Comparison of ENCODE assay signal across 11 cellular contexts in the genomic region with DNA sequence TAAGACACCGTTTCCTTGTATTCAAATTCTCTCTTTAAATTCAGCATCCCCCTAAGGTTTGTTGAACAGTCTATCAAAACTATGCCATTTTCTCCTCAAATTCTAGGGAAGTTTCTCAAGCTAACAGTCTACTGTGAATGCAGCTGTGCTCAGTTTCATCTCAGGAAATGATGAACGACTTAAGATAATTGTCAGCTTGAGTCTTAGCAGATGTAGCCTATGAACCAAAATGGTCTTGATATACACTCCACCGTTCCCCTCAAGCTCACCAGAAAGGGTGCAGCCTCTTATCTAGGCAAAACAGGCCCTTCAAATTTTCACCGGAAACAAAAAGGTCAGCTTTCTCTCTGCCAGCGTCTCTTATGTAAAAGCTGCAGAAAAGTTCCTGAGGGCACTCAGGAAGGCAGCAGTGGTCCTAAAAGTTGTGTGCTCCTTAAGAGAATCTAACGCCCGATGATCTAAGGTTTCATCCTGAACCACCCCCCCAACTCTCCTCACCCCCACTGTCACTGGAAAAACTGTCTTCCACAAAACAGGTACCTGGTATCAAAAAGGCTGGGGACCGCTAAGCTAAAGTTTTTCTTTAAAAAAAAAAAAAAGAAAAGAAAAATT. TPM values are rescaled to one million over a fixed set of nuclear protein-coding genes. Genes with fewer than 3 reads are reported as not detected.
A peak's percentile ranks its signal among the peaks of the same experiment; 100 is the strongest.
DNase-seq lines count a peak whose midpoint lies in the region; ATAC-seq and TF ChIP-seq lines count a peak whose summit lies in the region.
"Had no signal": no experiment of that assay in that cellular context is flagged by ENCODE, and none has a peak within 500 bp of the region (broad histone marks: within the 10 kb centered on the region; RNA-seq: fewer than 3 reads in every experiment).

No MANE protein-coding gene starts in this region.

- BruUV-seq in PC-3 (replicated peaks; lab: Mats Ljungman, UMichigan): no TSS peak

- intact Hi-C loops in activated CD4-positive, alpha-beta T cell treated with anti-CD3 and anti-CD28 coated beads, Interleukin-2, amount 10 ng/mL, durations not matched to agents 24 days and 14 days (cut with micrococcal nuclease): loop anchor here (10.0 kb wide), 1 partner anchor 620 kb away; a partner anchor contains a TSS
- intact Hi-C loops in PC-3 (cut with micrococcal nuclease): loop anchor here (5.0 kb wide), 1 partner anchor 252 kb away; a partner anchor contains a TSS

- H3K9me3 ChIP-seq in PC-3 (ENCODE audit: low read length): no peaks in the 10 kb centered on the region
- H3K9me3 ChIP-seq: Peyer's patch had no signal

- peaks cover 48% of the 10 kb centered on the region for H3K4me1 Mint-ChIP-seq in activated CD4-positive, alpha-beta T cell treated with anti-CD3 and anti-CD28 coated beads, Interleukin-2, amount 10 ng/mL, durations not matched to agents 24 days and 14 days
- peaks cover 41% of the 10 kb centered on the region for H3K4me1 Mint-ChIP-seq in chondrocyte (ENCODE audit: low read depth)
- peaks cover 21% of the 10 kb centered on the region for H3K4me1 Mint-ChIP-seq in progenitor cell of endocrine pancreas (ENCODE audit: low read depth)

- ATAC-seq in PC-3 (no peak), HG02852 (IDR thresholded peaks at IDR 0.05; ENCODE audit: unreplicated experiment) (no peak), GM19463 (IDR thresholded peaks at IDR 0.05; ENCODE audit: unreplicated experiment) (no peak)

- no peak for DNase-seq in activated CD4-positive, alpha-beta T cell treated with anti-CD3 and anti-CD28 coated beads, Interleukin-2, amount 10 ng/mL, durations not matched to agents 24 days and 14 days
- no peak for DNase-seq in activated CD4-positive, alpha-beta T cell treated with anti-CD3 and anti-CD28 coated beads, Interleukin-2, amount 50 U/mL, for 1 hour
- DNase-seq in PC-3 (no peak), chondrocyte (ENCODE audit: low spot score) (no peak), progenitor cell of endocrine pancreas (ENCODE audit: low spot score, unreplicated experiment) (no peak), NCI-H69 (lab: John Stamatoyannopoulos, UW) (no peak)
- DNase-seq: amniotic stem cell, immature natural killer cell, Peyer's patch had no signal

- peaks cover 81% of the 10 kb centered on the region for H3K36me3 Mint-ChIP-seq in activated CD4-positive, alpha-beta T cell treated with anti-CD3 and anti-CD28 coated beads, Interleukin-2, amount 10 ng/mL, durations not matched to agents 24 days and 14 days (ENCODE audit: low read depth)
- H3K36me3 Mint-ChIP-seq in chondrocyte (ENCODE audit: low read depth) (peaks cover 24% of the 10 kb centered on the region), progenitor cell of endocrine pancreas (ENCODE audit: insufficient read depth) (peaks cover 18% of the 10 kb centered on the region)

- H3K4me1 ChIP-seq in PC-3 (ENCODE audit: insufficient read depth, low read length): peaks cover 34% of the 10 kb centered on the region

- CTCF ChIA-PET in PC-3 (lab: Charles Lee): interaction anchor here (0.6 to 0.7 kb wide), 4 partner anchors 9 to 380 kb away, joined by 4 to 8 read pairs (median 6); a partner anchor contains a TSS

- POLR2A ChIA-PET in PC-3 (lab: Charles Lee; ENCODE audit: unreplicated experiment): interaction anchor here (0.6 to 0.7 kb wide), 2 partner anchors 77 to 114 kb away, joined by 3 to 11 read pairs; a partner anchor contains a TSS

- no peaks in the 10 kb centered on the region for H3K9me2 ChIP-seq in PC-3 (replicated peaks; ENCODE audit: low read length)

- peaks cover 83% of the 10 kb centered on the region for H3K79me2 ChIP-seq in PC-3 (ENCODE audit: low read length)

- no peak overlapping the region for H3K27ac ChIP-seq in PC-3 (ENCODE audit: low read length)
- H3K27ac ChIP-seq: Peyer's patch had no signal

- TF ChIP-seq CTCF in PC-3 (conservative IDR thresholded peaks at IDR 0.05; ENCODE audit: low read depth, low read length): no peak
- no peak for TF ChIP-seq CTCF in chondrocyte (IDR thresholded peaks at IDR 0.05)
- no peak for TF ChIP-seq CTCF in progenitor cell of endocrine pancreas (IDR thresholded peaks at IDR 0.05; ENCODE audit: unreplicated experiment)

- H3K27me3 ChIP-seq in PC-3 (ENCODE audit: low read length): no peaks in the 10 kb centered on the region
- H3K27me3 ChIP-seq: Peyer's patch had no signal

- H4K20me1 ChIP-seq in PC-3 (ENCODE audit: low read length): peaks cover 51% of the 10 kb centered on the region

- no peak overlapping the region for H2AFZ ChIP-seq in PC-3 (ENCODE audit: low read length)

- H3K9ac ChIP-seq in PC-3 (ENCODE audit: low read length): peak overlapping the region; percentile 85

- peak overlapping the region; percentile 98 for H3K4me3 Mint-ChIP-seq in activated CD4-positive, alpha-beta T cell treated with anti-CD3 and anti-CD28 coated beads, Interleukin-2, amount 10 ng/mL, durations not matched to agents 24 days and 14 days
- H3K4me3 Mint-ChIP-seq in chondrocyte (ENCODE audit: unreplicated experiment) (peak overlapping the region; percentile 96), progenitor cell of endocrine pancreas (ENCODE audit: low read depth) (peak overlapping the region; percentile 99)

- H3K27me3 Mint-ChIP-seq in activated CD4-positive, alpha-beta T cell treated with anti-CD3 and anti-CD28 coated beads, Interleukin-2, amount 10 ng/mL, durations not matched to agents 24 days and 14 days: no peaks in the 10 kb centered on the region
- H3K27me3 Mint-ChIP-seq in chondrocyte (ENCODE audit: low read depth) (no peaks in the 10 kb centered on the region), progenitor cell of endocrine pancreas (no peaks in the 10 kb centered on the region)

- peaks cover 12% of the 10 kb centered on the region for H3F3A ChIP-seq in PC-3 (ENCODE audit: low read length, unreplicated experiment)

- H3K4me3 ChIP-seq in PC-3 (ENCODE audit: low read length): peak overlapping the region; percentile 69

- peak overlapping the region; percentile 79 for H3K4me2 ChIP-seq in PC-3 (ENCODE audit: low read length)

- H3K9me3 Mint-ChIP-seq in activated CD4-positive, alpha-beta T cell treated with anti-CD3 and anti-CD28 coated beads, Interleukin-2, amount 10 ng/mL, durations not matched to agents 24 days and 14 days: no peaks in the 10 kb centered on the region
- H3K9me3 Mint-ChIP-seq in chondrocyte (ENCODE audit: low read depth) (no peaks in the 10 kb centered on the region), progenitor cell of endocrine pancreas (ENCODE audit: low read depth) (no peaks in the 10 kb centered on the region)
- H3K9me3 Mint-ChIP-seq: immature natural killer cell had no signal

- H3K36me3 ChIP-seq in PC-3 (ENCODE audit: low read depth, low read length): peaks cover 72% of the 10 kb centered on the region

- H3K27ac Mint-ChIP-seq in activated CD4-positive, alpha-beta T cell treated with anti-CD3 and anti-CD28 coated beads, Interleukin-2, amount 10 ng/mL, durations not matched to agents 24 days and 14 days: no peak overlapping the region
- peak overlapping the region; percentile 72 for H3K27ac Mint-ChIP-seq in chondrocyte (ENCODE audit: unreplicated experiment)
- H3K27ac Mint-ChIP-seq in progenitor cell of endocrine pancreas: peak overlapping the region; percentile 85

RNA-seq across cellular contexts. Expression of a gene that starts 2.1 kb away (rescaled TPM):
- total RNA-seq in activated CD4-positive, alpha-beta T cell treated with anti-CD3 and anti-CD28 coated beads, Interleukin-2, amount 10 ng/mL, durations not matched to agents 24 days and 14 days: 54.2 and 56.6 TPM in 2 replicates
- total RNA-seq in PC-3 (2014; rRNA removed) (282 and 283 TPM in 2 replicates), chondrocyte (17.1 to 27.3 TPM (median 17.6 TPM) in 3 replicates), progenitor cell of endocrine pancreas (46.8 and 47.1 TPM in 2 replicates)

RNA-seq across cellular contexts. Expression of a gene that starts 7.5 kb away (rescaled TPM):
- 164 TPM in 2 replicates for total RNA-seq in activated CD4-positive, alpha-beta T cell treated with anti-CD3 and anti-CD28 coated beads, Interleukin-2, amount 10 ng/mL, durations not matched to agents 24 days and 14 days
- total RNA-seq in PC-3 (2014; rRNA removed) (230 and 275 TPM in 2 replicates), chondrocyte (63.3 to 84.6 TPM (median 66.7 TPM) in 3 replicates), progenitor cell of endocrine pancreas (84.7 and 86.3 TPM in 2 replicates)
